21 cellular contexts compared by ENCODE assay signal in genomic region chr11:88295028-88295427, GRCh38. TPM values are rescaled to one million over a fixed set of nuclear protein-coding genes. Genes with fewer than 3 reads are reported as not detected.
DNase-seq lines count a peak whose midpoint lies in the region; ATAC-seq, FAIRE-seq and TF ChIP-seq lines count a peak whose summit lies in the region.
"Had no signal": no experiment of that assay in that cellular context is flagged by ENCODE, and none has a peak within 500 bp of the region (broad histone marks: within the 10 kb centered on the region; RNA-seq: fewer than 3 reads in every experiment).

No MANE protein-coding gene starts in this region.

- no peaks in the 10 kb centered on the region for H3K27me3 Mint-ChIP-seq in effector memory CD8-positive, alpha-beta T cell
- peaks cover 82% of the 10 kb centered on the region for H3K27me3 Mint-ChIP-seq in progenitor cell of endocrine pancreas
- H3K27me3 Mint-ChIP-seq: CD4-positive, alpha-beta memory T cell had no signal

- peaks cover 15% of the 10 kb centered on the region for H3K4me1 ChIP-seq in KMS-11 (ENCODE audit: low read depth, poor library complexity, severe bottlenecking)
- H3K4me1 ChIP-seq: BLaER1, SJCRH30 had no signal

- peak; percentile 54 for FAIRE-seq in GM18507 (lab: Jason Lieb, UNC)

- peaks cover 59% of the 10 kb centered on the region for H3K36me3 Mint-ChIP-seq in effector memory CD8-positive, alpha-beta T cell (ENCODE audit: insufficient read depth)
- peaks cover 24% of the 10 kb centered on the region for H3K36me3 Mint-ChIP-seq in progenitor cell of endocrine pancreas (ENCODE audit: insufficient read depth)

- no peak overlapping the region for H3K4me3 Mint-ChIP-seq in effector memory CD8-positive, alpha-beta T cell
- H3K4me3 Mint-ChIP-seq in progenitor cell of endocrine pancreas (ENCODE audit: low read depth) = no peak overlapping the region
- H3K4me3 Mint-ChIP-seq: CD4-positive, alpha-beta memory T cell; T-helper 1 cell treated with Interleukin-12 subunit alpha and Interleukin-12 subunit beta and Interleukin-4 antibody, amounts not matched to agents 30 μg/mL and 1 μg/mL, for 36 hours had no signal

- H3K4me1 Mint-ChIP-seq in effector memory CD8-positive, alpha-beta T cell (ENCODE audit: low read depth in 2 of 2) = peaks cover 4 to 42% of the 10 kb centered on the region in 2 donors
- H3K4me1 Mint-ChIP-seq in progenitor cell of endocrine pancreas (ENCODE audit: low read depth) = peaks cover 21% of the 10 kb centered on the region

- TF ChIP-seq CTCF in KMS-11 (conservative IDR thresholded peaks at IDR 0.05; ENCODE audit: low read depth, low read length) (no peak), progenitor cell of endocrine pancreas (IDR thresholded peaks at IDR 0.05; ENCODE audit: unreplicated experiment) (no peak)

- H3K4me2 ChIP-seq in KMS-11 = peak overlapping the region; percentile 19; the same call in 1 of the 2 replicates
- H3K4me2 ChIP-seq: BLaER1, PC-9 had no signal

- ATAC-seq in HG02588 (IDR thresholded peaks at IDR 0.05; ENCODE audit: unreplicated experiment) (peak; percentile 51), GM18519 (IDR thresholded peaks at IDR 0.05; ENCODE audit: low FRiP score, unreplicated experiment) (no peak)
- no peak for ATAC-seq in effector memory CD8-positive, alpha-beta T cell (replicated peaks)

- peak overlapping the region; percentile 55 to 90 for H3K27ac Mint-ChIP-seq in effector memory CD8-positive, alpha-beta T cell
- no peak overlapping the region for H3K27ac Mint-ChIP-seq in progenitor cell of endocrine pancreas
- H3K27ac Mint-ChIP-seq: CD4-positive, alpha-beta memory T cell; T-helper 1 cell treated with Interleukin-12 subunit alpha and Interleukin-12 subunit beta and Interleukin-4 antibody, amounts not matched to agents 30 μg/mL and 1 μg/mL, for 36 hours had no signal

- DNase-seq in GM18507 (ENCODE audit: extremely low spot score, insufficient read length, low read depth) = no peak
- no peak for DNase-seq in effector memory CD8-positive, alpha-beta T cell
- DNase-seq in SK-N-DZ (ENCODE audit: low spot score) = no peak
- no peak for DNase-seq in progenitor cell of endocrine pancreas (ENCODE audit: low spot score, unreplicated experiment)
- no peak for DNase-seq in RPMI8226
- DNase-seq: CD4-positive, alpha-beta memory T cell; DMS153; GDM1; GM23248; KG1; NCI-H1417 treated with DMSO at 0.1 percent for 48 hours; NCI-H1930; NCI-H226; NCI-H524 treated with DMSO at 0.1 percent for 48 hours; PC-9; SJCRH30 had no signal

- H3K9me3 Mint-ChIP-seq in effector memory CD8-positive, alpha-beta T cell = no peaks in the 10 kb centered on the region
- H3K9me3 Mint-ChIP-seq in progenitor cell of endocrine pancreas (ENCODE audit: low read depth) = no peaks in the 10 kb centered on the region
- H3K9me3 Mint-ChIP-seq: CD4-positive, alpha-beta memory T cell; T-helper 1 cell treated with Interleukin-12 subunit alpha and Interleukin-12 subunit beta and Interleukin-4 antibody, amounts not matched to agents 30 μg/mL and 1 μg/mL, for 36 hours had no signal

- H3K27me3 ChIP-seq in KMS-11 (ENCODE audit: insufficient read depth, low read depth) = no peaks in the 10 kb centered on the region
- H3K27me3 ChIP-seq: BLaER1, SJCRH30 had no signal

- H3K27ac ChIP-seq in KMS-11 = no peak overlapping the region
- H3K27ac ChIP-seq: BLaER1, GM23248, PC-9, SJCRH30 had no signal

- no peaks in the 10 kb centered on the region for H3K79me2 ChIP-seq in KMS-11 (ENCODE audit: insufficient read depth, low read depth)

- no peaks in the 10 kb centered on the region for H4K20me1 ChIP-seq in KMS-11 (ENCODE audit: insufficient read depth)

- H3K4me3 ChIP-seq in KMS-11 (IDR thresholded peaks at IDR 0.05; ENCODE audit: insufficient read depth, low read depth, low read length) = no peak overlapping the region
- H3K4me3 ChIP-seq: BLaER1, GM23248, PC-9, SJCRH30 had no signal

- no peaks in the 10 kb centered on the region for H3K36me3 ChIP-seq in KMS-11 (ENCODE audit: insufficient read depth)
- H3K36me3 ChIP-seq: SJCRH30 had no signal

- no peak overlapping the region for H3K9ac ChIP-seq in KMS-11
- H3K9ac ChIP-seq: BLaER1, GM23248 had no signal

- no peak overlapping the region for H2AFZ ChIP-seq in KMS-11 (ENCODE audit: low read depth)
- H2AFZ ChIP-seq: GM23248, PC-9 had no signal

RNA-seq across cellular contexts. Expression of gene CTSC, which starts 42.5 kb away (rescaled TPM):
- polyA plus RNA-seq in SK-N-DZ (2014; cell fraction: cytosol; rRNA removed) = 183 and 193 TPM in 2 replicates
- 123 and 152 TPM in 2 replicates for polyA plus RNA-seq in SK-N-DZ (2014; cell fraction: nucleus; rRNA removed)
- 55.0 and 70.2 TPM in 2 replicates for total RNA-seq in progenitor cell of endocrine pancreas
